ENCODE assay signal across 8 cellular contexts in the genomic region with DNA sequence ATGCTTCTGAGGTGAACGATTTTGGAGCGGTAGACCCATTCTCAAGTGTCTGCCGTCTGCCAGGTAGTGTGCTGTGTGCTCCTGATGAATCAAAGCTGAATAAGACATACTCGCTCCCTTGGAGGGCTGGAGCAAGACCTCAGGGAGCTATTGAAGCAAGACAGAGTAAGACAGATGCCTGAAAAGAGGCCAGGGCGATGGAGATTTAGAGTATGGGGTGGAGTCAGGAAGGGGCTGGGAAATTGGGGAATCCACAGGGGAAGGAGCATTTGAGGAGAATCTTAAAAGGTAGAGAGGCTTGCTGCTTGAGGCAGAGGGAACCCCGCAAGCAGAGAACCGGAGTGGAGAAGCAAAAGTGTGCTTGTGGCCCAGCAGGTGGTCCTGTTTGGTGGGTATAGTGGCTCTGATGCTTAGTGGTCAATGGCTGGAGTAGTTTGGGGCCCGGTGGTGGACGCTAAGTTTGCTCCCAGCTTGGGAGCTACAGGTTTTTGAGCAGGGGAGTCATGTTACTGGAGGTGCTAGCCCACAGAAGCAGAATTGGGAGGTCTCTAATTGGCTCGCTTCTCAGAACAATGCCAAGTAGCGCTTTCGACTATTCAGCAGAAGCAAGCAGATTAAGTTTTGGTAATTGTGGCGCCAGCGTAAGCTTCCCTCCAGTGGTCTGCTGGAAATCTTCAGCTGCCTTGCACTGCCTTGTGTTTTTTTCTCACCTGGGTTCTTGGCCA. TPM values are rescaled to one million over a fixed set of nuclear protein-coding genes. Genes with fewer than 3 reads are reported as not detected.
DNase-seq lines count a peak whose midpoint lies in the region; ATAC-seq and TF ChIP-seq lines count a peak whose summit lies in the region.

No MANE protein-coding gene starts in this region.

- H3K4me3 ChIP-seq in epithelial cell of proximal tubule (ENCODE audit: low read depth, low read length) (peak overlapping the region; percentile 69), prostate gland (peak overlapping the region; percentile 11 to 66)

- no peaks in the 10 kb centered on the region for H3K27me3 ChIP-seq in prostate gland (replicated peaks; ENCODE audit: insufficient read depth)

- no peak for TF ChIP-seq POLR2A in prostate gland (IDR thresholded peaks at IDR 0.05)

- H3K9me3 Mint-ChIP-seq in activated CD4-positive, alpha-beta T cell treated with anti-CD3 and anti-CD28 coated beads, Interleukin-2, amount 10 ng/mL, durations not matched to agents 7 days and 5 days: no peaks in the 10 kb centered on the region

- peaks cover 3% of the 10 kb centered on the region for H3K36me3 Mint-ChIP-seq in activated CD4-positive, alpha-beta T cell treated with anti-CD3 and anti-CD28 coated beads, Interleukin-2, amount 10 ng/mL, durations not matched to agents 7 days and 5 days (ENCODE audit: low read depth)

- peak overlapping the region; percentile 60 for H3K27ac Mint-ChIP-seq in activated CD4-positive, alpha-beta T cell treated with anti-CD3 and anti-CD28 coated beads, Interleukin-2, amount 10 ng/mL, durations not matched to agents 7 days and 5 days

- H3K4me1 ChIP-seq in prostate gland (replicated peaks): peaks cover 6% of the 10 kb centered on the region

- no peaks in the 10 kb centered on the region for H3K9me3 ChIP-seq in prostate gland

- CTCF ChIA-PET in activated CD4-positive, alpha-beta T cell treated with anti-CD3 and anti-CD28 coated beads, Interleukin-2, amount 10 ng/mL, durations not matched to agents 7 days and 5 days (lab: Charles Lee): interaction anchor here (0.7 to 4.0 kb wide), 16 partner anchors 11 to 350 kb away, joined by 3 to 28 read pairs (median 5); a partner anchor contains a TSS

- TF ChIP-seq CTCF in epithelial cell of proximal tubule (conservative IDR thresholded peaks at IDR 0.05; ENCODE audit: low read depth, low read length) (no peak), prostate gland (IDR thresholded peaks at IDR 0.05) (no peak)

- 10% methylated on average over 14 of the region's 14 CpGs for WGBS in prostate gland

- ATAC-seq in GM18909 (IDR thresholded peaks at IDR 0.05; ENCODE audit: poor library complexity, unreplicated experiment) (no peak), HG03571 (IDR thresholded peaks at IDR 0.05; ENCODE audit: unreplicated experiment) (no peak)

- DNase-seq in activated CD4-positive, alpha-beta T cell treated with anti-CD3 and anti-CD28 coated beads, Interleukin-2, amount 10 ng/mL, durations not matched to agents 7 days and 5 days: no peak
- no peak for DNase-seq in activated CD4-positive, alpha-beta T cell treated with anti-CD3 and anti-CD28 coated beads for 48 hours
- DNase-seq in OCI-M1 (lab: John Stamatoyannopoulos, UW) (peak; percentile 45), epithelial cell of proximal tubule (ENCODE audit: low read depth) (no peak), prostate gland (ENCODE audit: low spot score) (no peak)
- DNase-seq in stimulated activated CD4-positive, alpha-beta T cell treated with anti-CD3 and anti-CD28 coated beads, Interleukin-1b, Interleukin-23, amount 100 ng/mL, for 48 hours: no peak

- H3K36me3 ChIP-seq in prostate gland: no peaks in the 10 kb centered on the region

- peaks cover 56% of the 10 kb centered on the region for H3K4me1 Mint-ChIP-seq in activated CD4-positive, alpha-beta T cell treated with anti-CD3 and anti-CD28 coated beads, Interleukin-2, amount 10 ng/mL, durations not matched to agents 7 days and 5 days

- POLR2A ChIA-PET in activated CD4-positive, alpha-beta T cell treated with anti-CD3 and anti-CD28 coated beads, Interleukin-2, amount 10 ng/mL, durations not matched to agents 7 days and 5 days (lab: Charles Lee): no interaction called here

- intact Hi-C loops in prostate gland (cut with DNase I): loop anchor here (1.0 to 5.0 kb wide), 4 partner anchors 40 to 235 kb away; no protein-coding TSS in a partner anchor

- H3K27ac ChIP-seq in prostate gland: peak overlapping the region; percentile 15 to 47

- H3K27me3 Mint-ChIP-seq in activated CD4-positive, alpha-beta T cell treated with anti-CD3 and anti-CD28 coated beads, Interleukin-2, amount 10 ng/mL, durations not matched to agents 7 days and 5 days: no peaks in the 10 kb centered on the region

- peak overlapping the region; percentile 74 for H3K4me3 Mint-ChIP-seq in activated CD4-positive, alpha-beta T cell treated with anti-CD3 and anti-CD28 coated beads, Interleukin-2, amount 10 ng/mL, durations not matched to agents 7 days and 5 days

RNA-seq across cellular contexts. Expression of a gene that starts 2.0 kb away (rescaled TPM):
- total RNA-seq in activated CD4-positive, alpha-beta T cell treated with anti-CD3 and anti-CD28 coated beads, Interleukin-2, amount 10 ng/mL, durations not matched to agents 7 days and 5 days: 1 to 10 TPM; 8.2 to 8.3 TPM
- total RNA-seq in epithelial cell of proximal tubule: 5.7 and 9.0 TPM in 2 replicates
- 10 to 100 TPM in 1 of 2 donors, 1 to 10 TPM in 1; 9.2 to 13.9 TPM for total RNA-seq in prostate gland

RNA-seq across cellular contexts. Expression of a gene that starts 22.8 kb away (rescaled TPM):
- total RNA-seq in activated CD4-positive, alpha-beta T cell treated with anti-CD3 and anti-CD28 coated beads, Interleukin-2, amount 10 ng/mL, durations not matched to agents 7 days and 5 days: 1 to 10 TPM; 7.5 to 8.0 TPM
- total RNA-seq in epithelial cell of proximal tubule (13.0 and 22.3 TPM in 2 replicates), prostate gland (10 to 100 TPM; 26.1 to 26.8 TPM)

RNA-seq across cellular contexts. Expression of a gene that starts 53.4 kb away (rescaled TPM):
- total RNA-seq in activated CD4-positive, alpha-beta T cell treated with anti-CD3 and anti-CD28 coated beads, Interleukin-2, amount 10 ng/mL, durations not matched to agents 7 days and 5 days: 10 to 100 TPM; 31.4 to 41.5 TPM
- total RNA-seq in epithelial cell of proximal tubule: 8.2 and 10.6 TPM in 2 replicates
- total RNA-seq in prostate gland: 10 to 100 TPM; 29.7 to 29.8 TPM
